Comparison of ENCODE assay signal across 8 cellular contexts in genomic region chr14:81169267-81169666, GRCh38. TPM values are rescaled to one million over a fixed set of nuclear protein-coding genes. Genes with fewer than 3 reads are reported as not detected.
A peak's percentile ranks its signal among the peaks of the same experiment; 100 is the strongest.
DNase-seq lines count a peak whose midpoint lies in the region; ATAC-seq and TF ChIP-seq lines count a peak whose summit lies in the region.

No MANE protein-coding gene starts in this region.

- TF ChIP-seq CTCF in HFF-Myc (IDR thresholded peaks at IDR 0.05; ENCODE audit: low read depth, low read length, missing control alignments) (no peak), spleen (IDR thresholded peaks at IDR 0.05 in 8 of 11, conservative IDR thresholded peaks at IDR 0.05 in 3 of 11) (no peak), foreskin keratinocyte (conservative IDR thresholded peaks at IDR 0.05) (no peak)

- 55 to 63% (median 57%) methylated on average over 4 of the region's 4 CpGs for WGBS in spleen, 5 donors

- peaks cover 5% of the 10 kb centered on the region for H3K4me1 ChIP-seq in iPS-18a (ENCODE audit: control insufficient read depth, low read depth, low read length)
- H3K4me1 ChIP-seq in spleen, result peaks cover 0 to 53% (median 20%) of the 10 kb centered on the region in 6 donors
- no peaks in the 10 kb centered on the region for H3K4me1 ChIP-seq in foreskin keratinocyte

- H3K36me3 Mint-ChIP-seq in activated T-helper 1 cell treated with anti-CD3 and anti-CD28 coated beads, Interleukin-12 subunit alpha, Interleukin-12 subunit beta, Interleukin-2, Interleukin-4 antibody, amounts not matched to agents 30 ng/mL and 10 ng/mL and 1 ng/mL, durations not matched to agents 14 hours and 24 hours and 36 hours (ENCODE audit: low read depth), result no peaks in the 10 kb centered on the region

- H3K27me3 Mint-ChIP-seq in activated T-helper 1 cell treated with anti-CD3 and anti-CD28 coated beads, Interleukin-12 subunit alpha, Interleukin-12 subunit beta, Interleukin-2, Interleukin-4 antibody, amounts not matched to agents 30 ng/mL and 10 ng/mL and 1 ng/mL, durations not matched to agents 14 hours and 24 hours and 36 hours (ENCODE audit: insufficient read depth), result no peaks in the 10 kb centered on the region

- H3K27ac Mint-ChIP-seq in activated T-helper 1 cell treated with anti-CD3 and anti-CD28 coated beads, Interleukin-12 subunit alpha, Interleukin-12 subunit beta, Interleukin-2, Interleukin-4 antibody, amounts not matched to agents 30 ng/mL and 10 ng/mL and 1 ng/mL, durations not matched to agents 14 hours and 24 hours and 36 hours, result peak overlapping the region; percentile 94

- DNase-seq in HFF-Myc (ENCODE audit: extremely low read depth, low read depth) (no peak), spleen (no peak), foreskin keratinocyte (no peak), D341Med (ENCODE audit: low spot score) (no peak)
- no peak for DNase-seq in activated T-helper 1 cell treated with anti-CD3 and anti-CD28 coated beads, Interleukin-12 subunit alpha, Interleukin-12 subunit beta, Interleukin-2, Interleukin-4 antibody, amounts not matched to agents 30 ng/mL and 10 ng/mL and 1 ng/mL, durations not matched to agents 14 hours and 24 hours and 36 hours (ENCODE audit: low spot score)

- intact Hi-C loops in activated T-helper 1 cell treated with anti-CD3 and anti-CD28 coated beads, Interleukin-12 subunit alpha, Interleukin-12 subunit beta, Interleukin-2, Interleukin-4 antibody, amounts not matched to agents 30 ng/mL and 10 ng/mL and 1 ng/mL, durations not matched to agents 14 hours and 24 hours and 36 hours (cut with micrococcal nuclease), result loop anchor here (10.0 kb wide), 1 partner anchor 584 kb away; no protein-coding TSS in a partner anchor
- intact Hi-C loops in spleen (cut with DNase I; ENCODE audit: low total_unique reads), result loop anchor here (10.0 kb wide), 1 partner anchor 174 kb away; no protein-coding TSS in a partner anchor

- no peaks in the 10 kb centered on the region for H3K27me3 ChIP-seq in iPS-18a (ENCODE audit: control insufficient read depth, insufficient read depth, low read length)
- no peaks in the 10 kb centered on the region for H3K27me3 ChIP-seq in spleen (replicated peaks in 1 of 7)
- H3K27me3 ChIP-seq in foreskin keratinocyte, result no peaks in the 10 kb centered on the region

- TF ChIP-seq POLR2A in spleen (IDR thresholded peaks at IDR 0.05), result no peak

- H3K4me1 Mint-ChIP-seq in activated T-helper 1 cell treated with anti-CD3 and anti-CD28 coated beads, Interleukin-12 subunit alpha, Interleukin-12 subunit beta, Interleukin-2, Interleukin-4 antibody, amounts not matched to agents 30 ng/mL and 10 ng/mL and 1 ng/mL, durations not matched to agents 14 hours and 24 hours and 36 hours (ENCODE audit: low read depth), result peaks cover 47% of the 10 kb centered on the region

- H3K9me3 ChIP-seq in iPS-18a (ENCODE audit: control insufficient read depth, low read depth, low read length) (no peaks in the 10 kb centered on the region), spleen (no peaks in the 10 kb centered on the region)

- H3K36me3 ChIP-seq in iPS-18a (ENCODE audit: control insufficient read depth, low read depth, low read length) (no peaks in the 10 kb centered on the region), spleen (no peaks in the 10 kb centered on the region)

- no peak for ATAC-seq in GM21825 (IDR thresholded peaks at IDR 0.05; ENCODE audit: unreplicated experiment)
- ATAC-seq in foreskin keratinocyte, result no peak
- no peak for ATAC-seq in HG03469 (IDR thresholded peaks at IDR 0.05; ENCODE audit: unreplicated experiment)

- H3K4me3 Mint-ChIP-seq in activated T-helper 1 cell treated with anti-CD3 and anti-CD28 coated beads, Interleukin-12 subunit alpha, Interleukin-12 subunit beta, Interleukin-2, Interleukin-4 antibody, amounts not matched to agents 30 ng/mL and 10 ng/mL and 1 ng/mL, durations not matched to agents 14 hours and 24 hours and 36 hours, result peak overlapping the region; percentile 89

- no peak overlapping the region for H3K9ac ChIP-seq in iPS-18a (ENCODE audit: low read length)

- no peak overlapping the region for H3K27ac ChIP-seq in iPS-18a (ENCODE audit: low read length)
- peak overlapping the region; percentile 90 to 97 (median 94) for H3K27ac ChIP-seq in spleen
- H3K27ac ChIP-seq in foreskin keratinocyte, result no peak overlapping the region

- H3K9me3 Mint-ChIP-seq in activated T-helper 1 cell treated with anti-CD3 and anti-CD28 coated beads, Interleukin-12 subunit alpha, Interleukin-12 subunit beta, Interleukin-2, Interleukin-4 antibody, amounts not matched to agents 30 ng/mL and 10 ng/mL and 1 ng/mL, durations not matched to agents 14 hours and 24 hours and 36 hours, result no peaks in the 10 kb centered on the region

- H3K4me3 ChIP-seq in HFF-Myc (replicated peaks; ENCODE audit: low read depth, low read length) (peak overlapping the region; percentile 60; the same call in 1 of the 2 replicates), iPS-18a (ENCODE audit: low read length) (peak overlapping the region; percentile 80), spleen (peak overlapping the region in 6 of 8 donors; percentile 60 to 85 (median 64))

RNA-seq across cellular contexts. Expression of gene GTF2A1, which starts 51.5 kb away (rescaled TPM):
- 41.0 and 42.7 TPM in 2 replicates for total RNA-seq in activated T-helper 1 cell treated with anti-CD3 and anti-CD28 coated beads, Interleukin-12 subunit alpha, Interleukin-12 subunit beta, Interleukin-2, Interleukin-4 antibody, amounts not matched to agents 30 ng/mL and 10 ng/mL and 1 ng/mL, durations not matched to agents 14 hours and 24 hours and 36 hours
- 10 to 100 TPM; 25.4 to 40.7 (median 30.6) TPM for total RNA-seq in spleen
- 1 to 10 TPM; 5.1 to 8.0 (median 7.1) TPM for polyA plus RNA-seq in spleen
- 24.7 and 26.6 TPM in 2 replicates for total RNA-seq in foreskin keratinocyte
- 4.6 and 5.4 TPM in 2 replicates for polyA plus RNA-seq in foreskin keratinocyte

Comparison
In these comparisons a context has a peak if more than half of its experiments do, and no peak if none do; other contexts are left out.
1. H3K27ac ChIP-seq: peak in spleen (8 of 8); none in iPS-18a (single experiment) and foreskin keratinocyte (single experiment).
2. Peak in every context shown above with its lines, with median percentiles within 50 percentile points of each other: H3K4me3 ChIP-seq.